Comparison of ENCODE assay signal across 18 cellular contexts in the genomic region with DNA sequence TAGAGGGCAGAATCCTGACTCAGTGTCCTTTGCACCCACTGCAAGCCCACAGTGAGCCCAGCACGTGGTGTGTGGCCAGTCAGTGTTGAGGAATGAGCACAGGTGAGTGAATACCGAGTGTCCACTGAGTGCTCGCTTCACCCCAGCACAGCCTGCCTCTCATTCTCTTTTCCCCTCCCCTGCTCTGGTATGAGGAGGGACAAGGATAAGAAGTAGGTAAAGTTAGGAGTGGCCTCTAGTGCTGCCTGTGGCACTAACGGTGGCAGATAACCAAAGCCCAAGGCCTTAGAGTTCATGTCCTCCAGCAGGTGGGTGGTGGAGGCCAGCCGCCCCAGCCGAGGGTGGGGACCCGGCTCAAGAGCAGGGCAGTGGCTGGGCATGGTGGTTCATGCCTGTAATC. TPM values are rescaled to one million over a fixed set of nuclear protein-coding genes. Genes with fewer than 3 reads are reported as not detected.
DNase-seq lines count a peak whose midpoint lies in the region; ATAC-seq, FAIRE-seq and TF ChIP-seq lines count a peak whose summit lies in the region.
"Had no signal": no experiment of that assay in that cellular context is flagged by ENCODE, and none has a peak within 500 bp of the region (broad histone marks: within the 10 kb centered on the region; RNA-seq: fewer than 3 reads in every experiment).

No MANE protein-coding gene starts in this region.

- H3K36me3 Mint-ChIP-seq in activated T-cell treated with anti-CD3 and anti-CD28 coated beads, Interleukin-2, amount 50 U/mL, for 24 hours (ENCODE audit: low read depth) = no peaks in the 10 kb centered on the region

- H3K27ac ChIP-seq in Karpas-422 (ENCODE audit: low read length) = peak overlapping the region; percentile 4; the same call in 1 of the 2 replicates
- no peak overlapping the region for H3K27ac ChIP-seq in mesendoderm (ENCODE audit: low read depth, low read length)
- H3K27ac ChIP-seq: A549 had no signal

- H2BK120ac ChIP-seq in mesendoderm (ENCODE audit: low read depth, low read length) = no peak overlapping the region

- no peaks in the 10 kb centered on the region for H3K9me2 ChIP-seq in Karpas-422 (replicated peaks; ENCODE audit: insufficient read depth, low read length)
- H3K9me2 ChIP-seq: SK-N-SH had no signal

- TF ChIP-seq CTCF in GM12864 (IDR thresholded peaks at IDR 0.05; ENCODE audit: low read depth, low read length, missing control alignments) (no peak), bronchial epithelial cell (IDR thresholded peaks at IDR 0.05; ENCODE audit: insufficient read depth, low read length, severe bottlenecking) (no peak)

- no peak for DNase-seq in GM12864 (ENCODE audit: low read depth)
- no peak for DNase-seq in Karpas-422
- DNase-seq in bronchial epithelial cell (ENCODE audit: low read depth) = no peak
- no peak for DNase-seq in mesendoderm
- DNase-seq in activated T-cell treated with anti-CD3 and anti-CD28 coated beads, Interleukin-2, amount 50 U/mL, for 24 hours = no peak
- no peak for DNase-seq in activated CD4-positive, alpha-beta T cell treated with anti-CD3 and anti-CD28 coated beads, Interleukin-2, amount 50 U/mL, for 1 hour
- DNase-seq: Caco-2; CD4-positive, alpha-beta T cell; GDM1; NCI-H1048; NCI-H1436; NCI-H2029; NCI-H526; SHP77 treated with DMSO at 0.1 percent for 48 hours had no signal

- H3K23ac ChIP-seq in mesendoderm (ENCODE audit: low read length) = no peak overlapping the region

- H2AFZ ChIP-seq in Karpas-422 (ENCODE audit: low read length) = no peak overlapping the region

- H3K27me3 Mint-ChIP-seq in activated T-cell treated with anti-CD3 and anti-CD28 coated beads, Interleukin-2, amount 50 U/mL, for 24 hours = no peaks in the 10 kb centered on the region
- H3K27me3 Mint-ChIP-seq: CD4-positive, alpha-beta T cell had no signal

- no peak overlapping the region for H3K27ac Mint-ChIP-seq in activated T-cell treated with anti-CD3 and anti-CD28 coated beads, Interleukin-2, amount 50 U/mL, for 24 hours
- H3K27ac Mint-ChIP-seq: CD4-positive, alpha-beta T cell had no signal

- no peak overlapping the region for H3K18ac ChIP-seq in mesendoderm (ENCODE audit: low read length)

- FAIRE-seq in bronchial epithelial cell (lab: Jason Lieb, UNC) = peak; percentile 36
- FAIRE-seq: A549, GM19239 had no signal

- H3K9me3 Mint-ChIP-seq in activated T-cell treated with anti-CD3 and anti-CD28 coated beads, Interleukin-2, amount 50 U/mL, for 24 hours = no peaks in the 10 kb centered on the region
- H3K9me3 Mint-ChIP-seq: CD4-positive, alpha-beta T cell had no signal

- H4K8ac ChIP-seq in mesendoderm (ENCODE audit: low read depth, low read length) = no peak overlapping the region

- no peak overlapping the region for H4K5ac ChIP-seq in mesendoderm (ENCODE audit: low read length)

- H3K4me2 ChIP-seq in Karpas-422 (ENCODE audit: low read depth, low read length, poor library complexity, severe bottlenecking) = peak overlapping the region; percentile 76
- no peak overlapping the region for H3K4me2 ChIP-seq in mesendoderm (ENCODE audit: low read length)
- H3K4me2 ChIP-seq: A549, SK-N-SH had no signal

- H3K4me1 ChIP-seq in Karpas-422 (ENCODE audit: low read length) (peaks cover 66% of the 10 kb centered on the region), mesendoderm (ENCODE audit: control insufficient read depth, low read depth, low read length) (peaks cover 2% of the 10 kb centered on the region)
- H3K4me1 ChIP-seq: Caco-2 had no signal

- no CpG with 5 or more reads among the region's 7 CpGs for WGBS in mesendoderm (ENCODE audit: extremely low coverage, insufficient coverage, low lambda C conversion rate)

- H3K27me3 ChIP-seq in Karpas-422 (ENCODE audit: low read length) (no peaks in the 10 kb centered on the region), bronchial epithelial cell (ENCODE audit: control insufficient read depth, insufficient read depth, low read length) (no peaks in the 10 kb centered on the region), mesendoderm (ENCODE audit: insufficient read depth, low read length, poor library complexity) (no peaks in the 10 kb centered on the region)

- H3K9ac ChIP-seq in Karpas-422 (ENCODE audit: low read length) = peak overlapping the region; percentile 66
- no peak overlapping the region for H3K9ac ChIP-seq in mesendoderm (ENCODE audit: low read length)
- H3K9ac ChIP-seq: SK-N-SH had no signal

- H2BK5ac ChIP-seq in mesendoderm (ENCODE audit: low read length) = no peak overlapping the region

- H3K79me2 ChIP-seq in Karpas-422 (ENCODE audit: low read length) (peaks cover 53% of the 10 kb centered on the region), mesendoderm (ENCODE audit: control insufficient read depth, insufficient read depth, low read length) (no peaks in the 10 kb centered on the region)

- peaks cover 11% of the 10 kb centered on the region for H3K4me1 Mint-ChIP-seq in activated T-cell treated with anti-CD3 and anti-CD28 coated beads, Interleukin-2, amount 50 U/mL, for 24 hours (ENCODE audit: low read depth)

- no peaks in the 10 kb centered on the region for H4K20me1 ChIP-seq in Karpas-422 (ENCODE audit: insufficient read depth, low read depth, low read length)

- no peak overlapping the region for H3K4ac ChIP-seq in mesendoderm (ENCODE audit: low read depth, low read length)

- H3K79me1 ChIP-seq in mesendoderm (ENCODE audit: low read length) = no peaks in the 10 kb centered on the region

- H3K36me3 ChIP-seq in Karpas-422 (ENCODE audit: insufficient read depth, low read length) (peaks cover 52% of the 10 kb centered on the region), bronchial epithelial cell (ENCODE audit: control insufficient read depth, insufficient read depth, low read length) (no peaks in the 10 kb centered on the region), mesendoderm (ENCODE audit: control insufficient read depth, insufficient read depth, low read length) (no peaks in the 10 kb centered on the region)

- no peak overlapping the region for H3K4me3 Mint-ChIP-seq in activated T-cell treated with anti-CD3 and anti-CD28 coated beads, Interleukin-2, amount 50 U/mL, for 24 hours
- H3K4me3 Mint-ChIP-seq: CD4-positive, alpha-beta T cell had no signal

- H3K4me3 ChIP-seq in GM12864 (ENCODE audit: low read depth, low read length) = peak overlapping the region; percentile 36
- H3K4me3 ChIP-seq in Karpas-422 (ENCODE audit: low read length) = peak overlapping the region; percentile 69; the same call in 1 of the 2 replicates
- H3K4me3 ChIP-seq in bronchial epithelial cell (ENCODE audit: low read depth, low read length) = no peak overlapping the region
- no peak overlapping the region for H3K4me3 ChIP-seq in mesendoderm (ENCODE audit: low read length)
- H3K4me3 ChIP-seq: A549 had no signal

- H2AK5ac ChIP-seq in mesendoderm (ENCODE audit: low read length) = no peak overlapping the region

- H3K56ac ChIP-seq in mesendoderm (ENCODE audit: low read length) = peak overlapping the region; percentile 49

- no peak overlapping the region for H2BK15ac ChIP-seq in mesendoderm (replicated peaks; ENCODE audit: low read depth)

- no peak for ATAC-seq in HG02840 (IDR thresholded peaks at IDR 0.05; ENCODE audit: low FRiP score, unreplicated experiment)

- H3K9me3 ChIP-seq in Karpas-422 (ENCODE audit: low read length) = no peaks in the 10 kb centered on the region
- H3K9me3 ChIP-seq: A549, Caco-2, SK-N-SH had no signal

RNA-seq across cellular contexts. Expression of a gene that starts 38.0 kb away (rescaled TPM):
- total RNA-seq in Karpas-422 (2014; rRNA removed; shearing (Covaris generic); ENCODE audit: low replicate concordance) = 22.7 and 27.9 TPM in 2 replicates
- total RNA-seq in bronchial epithelial cell = 3.9 and 5.5 TPM in 2 replicates
- 15.2 TPM for polyA plus RNA-seq in mesendoderm (2013, experiment 1 of 2)
- 16.6 TPM for polyA plus RNA-seq in mesendoderm (2013, experiment 2 of 2)

RNA-seq across cellular contexts. Expression of a gene that starts 56.8 kb away (rescaled TPM):
- 377 and 455 TPM in 2 replicates for total RNA-seq in Karpas-422 (2014; rRNA removed; shearing (Covaris generic); ENCODE audit: low replicate concordance)
- total RNA-seq in bronchial epithelial cell = 174 and 341 TPM in 2 replicates
- 502 TPM for polyA plus RNA-seq in mesendoderm (2013, experiment 1 of 2)
- polyA plus RNA-seq in mesendoderm (2013, experiment 2 of 2) = 522 TPM

Comparison
In these comparisons a context has a peak if more than half of its experiments do, and no peak if none do; other contexts are left out.
1. H3K4me3 ChIP-seq: peak in GM12864 (single experiment) and Karpas-422 (single experiment); none in bronchial epithelial cell (single experiment) and mesendoderm (single experiment).